In genomic region chr5:106113922-106114321, GRCh38 we compare ENCODE assay signal across 28 cellular contexts.
"Had no signal": no experiment of that assay in that cellular context is flagged by ENCODE, and none has a peak within 500 bp of the region (broad histone marks: within the 10 kb centered on the region; RNA-seq: fewer than 3 reads in every experiment).

No MANE protein-coding gene starts in this region.

- H3K4me3 ChIP-seq: cardiac muscle cell, SK-N-MC had no signal

- H3K4me3 Mint-ChIP-seq: activated CD4-positive, alpha-beta T cell treated with anti-CD3 and anti-CD28 coated beads for 36 hours; activated CD8-positive, alpha-beta T cell treated with anti-CD3 and anti-CD28 coated beads for 36 hours; activated naive CD4-positive, alpha-beta T cell treated with anti-CD3 and anti-CD28 coated beads, Interleukin-2, amount 10 ng/mL, durations not matched to agents 7 days and 5 days; activated naive CD8-positive, alpha-beta T cell treated with anti-CD3 and anti-CD28 coated beads for 36 hours; activated T-cell treated with anti-CD3 and anti-CD28 coated beads, Interleukin-2, amount 50 U/mL, for 72 hours; T-cell had no signal

- H3K36me3 Mint-ChIP-seq: activated naive CD4-positive, alpha-beta T cell treated with anti-CD3 and anti-CD28 coated beads, Interleukin-2, amount 10 ng/mL, durations not matched to agents 7 days and 5 days; activated naive CD8-positive, alpha-beta T cell treated with anti-CD3 and anti-CD28 coated beads for 36 hours; T-cell had no signal

- H3K36me3 ChIP-seq: brain microvascular endothelial cell, cardiac muscle cell had no signal

- H3K27me3 ChIP-seq: brain microvascular endothelial cell, cardiac muscle cell had no signal

- ATAC-seq: activated CD4-positive, alpha-beta T cell treated with anti-CD3 and anti-CD28 coated beads for 36 hours; activated CD8-positive, alpha-beta T cell treated with anti-CD3 and anti-CD28 coated beads for 36 hours; activated T-cell treated with anti-CD3 and anti-CD28 coated beads, Interleukin-2, amount 50 U/mL, for 72 hours; Panc1; Right ventricle myocardium inferior; T-cell had no signal

- H3K4me1 Mint-ChIP-seq: activated CD4-positive, alpha-beta T cell treated with anti-CD3 and anti-CD28 coated beads for 36 hours; activated naive CD4-positive, alpha-beta T cell treated with anti-CD3 and anti-CD28 coated beads, Interleukin-2, amount 10 ng/mL, durations not matched to agents 7 days and 5 days; activated naive CD8-positive, alpha-beta T cell treated with anti-CD3 and anti-CD28 coated beads for 36 hours; T-cell had no signal

- H3K27me3 Mint-ChIP-seq: activated CD4-positive, alpha-beta T cell treated with anti-CD3 and anti-CD28 coated beads for 36 hours; activated CD8-positive, alpha-beta T cell treated with anti-CD3 and anti-CD28 coated beads for 36 hours; activated naive CD4-positive, alpha-beta T cell treated with anti-CD3 and anti-CD28 coated beads, Interleukin-2, amount 10 ng/mL, durations not matched to agents 7 days and 5 days; activated naive CD8-positive, alpha-beta T cell treated with anti-CD3 and anti-CD28 coated beads for 36 hours; T-cell had no signal

- DNase-seq: activated CD4-positive, alpha-beta T cell treated with anti-CD3 and anti-CD28 coated beads for 36 hours; activated CD8-positive, alpha-beta memory T cell treated with anti-CD3 and anti-CD28 coated beads, Interleukin-2, amount 50 U/mL, for 4 hours; activated CD8-positive, alpha-beta T cell treated with anti-CD3 and anti-CD28 coated beads for 36 hours; activated gamma-delta T cell treated with Interleukin-2 at 50 U/mL for 16 hours; activated naive CD4-positive, alpha-beta T cell treated with anti-CD3 and anti-CD28 coated beads, Interleukin-2, amount 10 ng/mL, durations not matched to agents 7 days and 5 days; activated naive CD8-positive, alpha-beta T cell treated with anti-CD3 and anti-CD28 coated beads for 36 hours; activated T-cell treated with anti-CD3 and anti-CD28 coated beads, Interleukin-2, amount 50 U/mL, for 72 hours; brain microvascular endothelial cell; NCI-H1092 treated with DMSO at 0.1 percent for 48 hours; NCI-H1417 treated with DMSO at 0.1 percent for 48 hours; NCI-H1694; NCI-H2029; NCI-H2107; NCI-H2171 treated with DMSO at 0.1 percent for 48 hours; NCI-H345; NCI-H510A; NCI-H526 treated with DMSO at 0.1 percent for 48 hours; NCI-H82; RPMI8226; T-cell; T-helper 2 cell; T1000 had no signal

- H3K27ac Mint-ChIP-seq: activated CD4-positive, alpha-beta T cell treated with anti-CD3 and anti-CD28 coated beads for 36 hours; activated CD8-positive, alpha-beta T cell treated with anti-CD3 and anti-CD28 coated beads for 36 hours; activated naive CD4-positive, alpha-beta T cell treated with anti-CD3 and anti-CD28 coated beads, Interleukin-2, amount 10 ng/mL, durations not matched to agents 7 days and 5 days; activated naive CD8-positive, alpha-beta T cell treated with anti-CD3 and anti-CD28 coated beads for 36 hours; activated T-cell treated with anti-CD3 and anti-CD28 coated beads, Interleukin-2, amount 50 U/mL, for 72 hours; activated T-helper 2 cell treated with anti-CD3 and anti-CD28 coated beads, Interferon-gamma antibody, Interleukin-2, Interleukin-4, amounts not matched to agents 10 μg/mL and 5 μg/mL and 100 μg/mL, durations not matched to agents 14 hours and 24 hours and 36 hours; T-cell had no signal

- H3K27ac ChIP-seq: brain microvascular endothelial cell, cardiac muscle cell, SK-N-MC, VCaP had no signal
